8 cellular contexts compared by ENCODE assay signal in the genomic region with DNA sequence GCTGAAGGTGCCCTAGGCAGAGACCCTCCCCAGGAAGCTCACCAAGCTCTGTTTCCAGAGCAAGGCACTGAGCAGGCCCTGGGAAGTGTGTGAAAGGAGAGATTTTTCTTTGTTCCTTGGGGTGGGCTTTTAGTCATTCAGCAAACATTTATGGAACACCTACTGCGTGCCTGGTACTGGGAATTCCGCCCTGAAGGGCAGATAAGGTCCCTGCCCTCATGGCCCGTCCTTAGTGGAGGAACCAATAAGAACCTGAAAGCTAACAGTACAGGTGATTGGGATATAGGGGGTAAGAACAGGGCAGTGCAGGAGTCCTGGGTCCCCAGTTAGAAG. TPM values are rescaled to one million over a fixed set of nuclear protein-coding genes. Genes with fewer than 3 reads are reported as not detected.
A peak's percentile ranks its signal among the peaks of the same experiment; 100 is the strongest.
DNase-seq lines count a peak whose midpoint lies in the region; ATAC-seq and TF ChIP-seq lines count a peak whose summit lies in the region.

No MANE protein-coding gene starts in this region.

- CTCF ChIA-PET in activated CD8-positive, alpha-beta memory T cell treated with anti-CD3 and anti-CD28 coated beads, Interleukin-2, amount 10 ng/mL, durations not matched to agents 7 days and 5 days (lab: Charles Lee), result interaction anchor here (1.0 to 2.4 kb wide), 5 partner anchors 18 to 63 kb away, joined by 3 to 10 read pairs (median 4); a partner anchor contains a TSS

- peaks cover 1% of the 10 kb centered on the region for H3K36me3 Mint-ChIP-seq in activated CD8-positive, alpha-beta memory T cell treated with anti-CD3 and anti-CD28 coated beads, Interleukin-2, amount 10 ng/mL, durations not matched to agents 7 days and 5 days

- H3K27ac Mint-ChIP-seq in activated CD8-positive, alpha-beta memory T cell treated with anti-CD3 and anti-CD28 coated beads, Interleukin-2, amount 10 ng/mL, durations not matched to agents 7 days and 5 days, result peak overlapping the region; percentile 87

- H3K9me3 ChIP-seq in thyroid gland, result no peaks in the 10 kb centered on the region

- peak overlapping the region; percentile 79 to 99 (median 95) for H3K27ac ChIP-seq in thyroid gland

- WGBS in thyroid gland, 2 donors, result 68 to 76% methylated on average over 3 of the region's 3 CpGs

- TF ChIP-seq POLR2A in thyroid gland (IDR thresholded peaks at IDR 0.05), result no peak

- H3K4me1 Mint-ChIP-seq in activated CD8-positive, alpha-beta memory T cell treated with anti-CD3 and anti-CD28 coated beads, Interleukin-2, amount 10 ng/mL, durations not matched to agents 7 days and 5 days, result peaks cover 33% of the 10 kb centered on the region

- no peak for DNase-seq in activated CD8-positive, alpha-beta memory T cell treated with anti-CD3 and anti-CD28 coated beads, Interleukin-2, amount 10 ng/mL, durations not matched to agents 7 days and 5 days
- DNase-seq in activated CD8-positive, alpha-beta memory T cell treated with anti-CD3 and anti-CD28 coated beads, Interleukin-2, amount 50 U/mL, for 4 hours, result no peak
- DNase-seq in amniotic epithelial cell (ENCODE audit: low read depth) (peak; percentile 40), left colon (no peak), thyroid gland (no peak), NCI-H524 treated with DMSO at 0.1 percent for 48 hours (lab: John Stamatoyannopoulos, UW) (no peak), SKM-1 treated with dmso at 0.1 percent for 144 hours (lab: John Stamatoyannopoulos, UW; ENCODE audit: unreplicated experiment) (no peak)
- DNase-seq in activated CD4-positive, CD25-positive, alpha-beta regulatory T cell (lab: John Stamatoyannopoulos, UW), result no peak

- H3K27me3 ChIP-seq in thyroid gland, result no peaks in the 10 kb centered on the region

- ATAC-seq in activated CD8-positive, alpha-beta memory T cell treated with anti-CD3 and anti-CD28 coated beads, Interleukin-2, amount 10 ng/mL, durations not matched to agents 7 days and 5 days, result no peak
- peak; percentile 3 for ATAC-seq in left colon

- intact Hi-C loops in left colon (cut with DNase I, micrococcal nuclease) (no loop called here), thyroid gland (cut with DNase I) (loop anchor here (5.0 to 10.0 kb wide), 2 partner anchors 43 to 70 kb away; a partner anchor contains a TSS)

- H3K4me3 ChIP-seq in thyroid gland (replicated peaks in 1 of 3), result peak overlapping the region in 2 of 3 donors; percentile 56 to 71

- H3K27me3 Mint-ChIP-seq in activated CD8-positive, alpha-beta memory T cell treated with anti-CD3 and anti-CD28 coated beads, Interleukin-2, amount 10 ng/mL, durations not matched to agents 7 days and 5 days, result no peaks in the 10 kb centered on the region

- H3K4me1 ChIP-seq in thyroid gland, result peaks cover 25 to 53% of the 10 kb centered on the region in 2 donors

- H3K4me3 Mint-ChIP-seq in activated CD8-positive, alpha-beta memory T cell treated with anti-CD3 and anti-CD28 coated beads, Interleukin-2, amount 10 ng/mL, durations not matched to agents 7 days and 5 days, result peak overlapping the region; percentile 84

- no peaks in the 10 kb centered on the region for H3K36me3 ChIP-seq in thyroid gland

- no peak for TF ChIP-seq CTCF in thyroid gland (IDR thresholded peaks at IDR 0.05)

- H3K9me3 Mint-ChIP-seq in activated CD8-positive, alpha-beta memory T cell treated with anti-CD3 and anti-CD28 coated beads, Interleukin-2, amount 10 ng/mL, durations not matched to agents 7 days and 5 days (ENCODE audit: low read depth), result no peaks in the 10 kb centered on the region

RNA-seq across cellular contexts. Expression of a gene that starts 3.9 kb away (rescaled TPM):
- total RNA-seq in activated CD8-positive, alpha-beta memory T cell treated with anti-CD3 and anti-CD28 coated beads, Interleukin-2, amount 10 ng/mL, durations not matched to agents 7 days and 5 days, result 10 to 100 TPM; 32.8 to 41.9 TPM
- total RNA-seq in left colon, result 10 to 100 TPM; 63.6 to 68.0 TPM
- total RNA-seq in thyroid gland, result 100 to 1,000 TPM in 1 of 4 donors, 10 to 100 TPM in 3; 69.0 to 138 (median 95.8) TPM

RNA-seq across cellular contexts. Expression of a gene that starts 10.0 kb away (rescaled TPM):
- total RNA-seq in activated CD8-positive, alpha-beta memory T cell treated with anti-CD3 and anti-CD28 coated beads, Interleukin-2, amount 10 ng/mL, durations not matched to agents 7 days and 5 days, result 1 to 10 TPM in 1 of 2 experiments, under 1 TPM in 1; 0.96 to 3.4 TPM
- total RNA-seq in left colon (1 to 10 TPM; 1.1 to 2.0 TPM), thyroid gland (1 to 10 TPM in 1 of 4 donors, under 1 TPM in 2, not detected in 1; 0.33 to 6.4 (median 0.39) TPM)

RNA-seq across cellular contexts. Expression of a gene that starts 12.6 kb away (rescaled TPM):
- not detected for total RNA-seq in activated CD8-positive, alpha-beta memory T cell treated with anti-CD3 and anti-CD28 coated beads, Interleukin-2, amount 10 ng/mL, durations not matched to agents 7 days and 5 days
- not detected for total RNA-seq in left colon
- total RNA-seq in thyroid gland, result not detected

RNA-seq across cellular contexts. Expression of a gene that starts 17.7 kb away (rescaled TPM):
- 100 to 1,000 TPM; 168 to 178 TPM for total RNA-seq in activated CD8-positive, alpha-beta memory T cell treated with anti-CD3 and anti-CD28 coated beads, Interleukin-2, amount 10 ng/mL, durations not matched to agents 7 days and 5 days
- total RNA-seq in left colon, result 10 to 100 TPM; 31.4 to 49.6 TPM
- 100 to 1,000 TPM in 1 of 4 donors, 10 to 100 TPM in 3; 58.2 to 100 (median 83.2) TPM for total RNA-seq in thyroid gland

RNA-seq across cellular contexts. Expression of a gene that starts 21.9 kb away (rescaled TPM):
- 10 to 100 TPM; 61.0 to 62.6 TPM for total RNA-seq in activated CD8-positive, alpha-beta memory T cell treated with anti-CD3 and anti-CD28 coated beads, Interleukin-2, amount 10 ng/mL, durations not matched to agents 7 days and 5 days
- total RNA-seq in left colon (100 to 1,000 TPM; 195 to 230 TPM), thyroid gland (100 to 1,000 TPM in 1 of 4 donors, 10 to 100 TPM in 3; 73.9 to 102 (median 81.3) TPM)
